In genomic region chr2:135812907-135813511, GRCh38 we compare ENCODE assay signal across 21 cellular contexts. TPM values are rescaled to one million over a fixed set of nuclear protein-coding genes. Genes with fewer than 3 reads are reported as not detected.
DNase-seq lines count a peak whose midpoint lies in the region; ATAC-seq, FAIRE-seq and TF ChIP-seq lines count a peak whose summit lies in the region.
"Had no signal": no experiment of that assay in that cellular context is flagged by ENCODE, and none has a peak within 500 bp of the region (broad histone marks: within the 10 kb centered on the region; RNA-seq: fewer than 3 reads in every experiment).

No MANE protein-coding gene starts in this region.

- H3K4me1 ChIP-seq in A549 (no peaks in the 10 kb centered on the region), HEK293 (ENCODE audit: control insufficient read depth, insufficient read depth, low read length) (no peaks in the 10 kb centered on the region), GM12878 (ENCODE audit: control insufficient read depth, insufficient read depth, low read length) (no peaks in the 10 kb centered on the region), small intestine (ENCODE audit: control insufficient read depth in 2 of 2, insufficient read depth in 1 of 2, low read depth in 1 of 2, low read length in 1 of 2) (no peaks in the 10 kb centered on the region), esophagus squamous epithelium (no peaks in the 10 kb centered on the region)
- H3K4me1 ChIP-seq: HAP-1 had no signal

- DNase-seq in A549 (ENCODE audit: low read depth in 1 of 2, low spot score in 1 of 2) (no peak), GM12878 (ENCODE audit: low read depth, low spot score) (no peak), small intestine (no peak), esophagus squamous epithelium (lab: John Stamatoyannopoulos, UW) (no peak)
- DNase-seq in stimulated activated effector memory CD8-positive, alpha-beta T cell treated with anti-CD3 and anti-CD28 coated beads, Interleukin-12 subunit alpha, Interleukin-12 subunit beta, amount 100 ng/mL, for 72 hours (ENCODE audit: low spot score in 2 of 2): no peak
- DNase-seq: 8988T; C1 segment of cervical spinal cord; Calu3; CD4-positive, alpha-beta memory T cell; COR-L47; DMS53; DMS79 treated with DMSO at 0.1 percent for 48 hours; GF-D8; GOT3 had no signal

- H3K9me3 ChIP-seq in A549 (no peaks in the 10 kb centered on the region), HEK293 (ENCODE audit: control insufficient read depth, insufficient read depth, low read depth, low read length) (no peaks in the 10 kb centered on the region), GM12878 (replicated peaks; ENCODE audit: control insufficient read depth, insufficient read depth, low read length) (no peaks in the 10 kb centered on the region; the same call in 2 of the 3 replicates), small intestine (ENCODE audit: control insufficient read depth, low read depth) (no peaks in the 10 kb centered on the region), esophagus squamous epithelium (no peaks in the 10 kb centered on the region)
- H3K9me3 ChIP-seq: HAP-1 had no signal

- 11% methylated on average over 2 of the region's 2 CpGs for whole genome bisulfite sequencing in A549 (ENCODE audit: missing lambda C conversion rate)
- WGBS in GM12878 (ENCODE audit: insufficient coverage, insufficient replicate concordance, low lambda C conversion rate, missing lambda C conversion rate): 68% methylated on average over 2 of the region's 2 CpGs
- 77 to 82% (median 78%) methylated on average over 2 of the region's 2 CpGs for WGBS in small intestine, 3 donors
- 38 to 51% methylated on average over 2 of the region's 2 CpGs for WGBS in esophagus squamous epithelium, 2 donors

- peaks cover 16% of the 10 kb centered on the region for H3K4me1 Mint-ChIP-seq in stimulated activated effector memory CD8-positive, alpha-beta T cell treated with anti-CD3 and anti-CD28 coated beads, Interleukin-12 subunit alpha, Interleukin-12 subunit beta, amount 100 ng/mL, for 72 hours
- H3K4me1 Mint-ChIP-seq: CD4-positive, alpha-beta memory T cell had no signal

- in situ Hi-C loops in GM12878 (cut with MboI): no loop called here

- no peaks in the 10 kb centered on the region for H3K9me3 Mint-ChIP-seq in stimulated activated effector memory CD8-positive, alpha-beta T cell treated with anti-CD3 and anti-CD28 coated beads, Interleukin-12 subunit alpha, Interleukin-12 subunit beta, amount 100 ng/mL, for 72 hours

- H3K4me3 Mint-ChIP-seq in stimulated activated effector memory CD8-positive, alpha-beta T cell treated with anti-CD3 and anti-CD28 coated beads, Interleukin-12 subunit alpha, Interleukin-12 subunit beta, amount 100 ng/mL, for 72 hours: no peak overlapping the region
- H3K4me3 Mint-ChIP-seq: CD4-positive, alpha-beta memory T cell had no signal

- TF ChIP-seq POLR2A in A549 (IDR thresholded peaks at IDR 0.05; ENCODE audit: low read length) (no peak), GM12878 (IDR thresholded peaks at IDR 0.05; ENCODE audit: low read depth, low read length) (no peak), esophagus squamous epithelium (IDR thresholded peaks at IDR 0.05) (no peak)

- H3K27me3 ChIP-seq in GM12878 (replicated peaks in 1 of 2; ENCODE audit: control insufficient read depth in 2 of 2, insufficient read depth in 2 of 2, low read length in 1 of 2) (no peaks in the 10 kb centered on the region), small intestine (ENCODE audit: control insufficient read depth in 2 of 2, insufficient read depth in 2 of 2, low read length in 2 of 2) (no peaks in the 10 kb centered on the region), esophagus squamous epithelium (no peaks in the 10 kb centered on the region)

- H3K79me2 ChIP-seq in GM12878 (ENCODE audit: control insufficient read depth, insufficient read depth, low read length): no peaks in the 10 kb centered on the region

- TF ChIP-seq RAD21 in A549 (conservative IDR thresholded peaks at IDR 0.05 in 1 of 2, IDR thresholded peaks at IDR 0.05 in 1 of 2) (no peak), GM12878 (IDR thresholded peaks at IDR 0.05; ENCODE audit: insufficient read depth, low read depth, low read length) (no peak)

- TF ChIP-seq EP300 in A549 (IDR thresholded peaks at IDR 0.05) (no peak), GM12878 (IDR thresholded peaks at IDR 0.05; ENCODE audit: borderline replicate concordance in 1 of 2, control insufficient read depth in 1 of 2, low read depth in 2 of 2, low read length in 2 of 2) (no peak)

- H2AFZ ChIP-seq in GM12878 (ENCODE audit: control insufficient read depth, low read depth, low read length): no peak overlapping the region

- H3K36me3 Mint-ChIP-seq in stimulated activated effector memory CD8-positive, alpha-beta T cell treated with anti-CD3 and anti-CD28 coated beads, Interleukin-12 subunit alpha, Interleukin-12 subunit beta, amount 100 ng/mL, for 72 hours: no peaks in the 10 kb centered on the region
- H3K36me3 Mint-ChIP-seq: CD4-positive, alpha-beta memory T cell had no signal

- no peak overlapping the region for H3K27ac ChIP-seq in A549
- no peak overlapping the region for H3K27ac ChIP-seq in HEK293 (ENCODE audit: extremely low read depth, low read depth, low read length)
- H3K27ac ChIP-seq in GM12878 (ENCODE audit: control insufficient read depth, insufficient read depth): no peak overlapping the region
- H3K27ac ChIP-seq in small intestine (ENCODE audit: low read depth in 1 of 2, low read length in 1 of 2): no peak overlapping the region
- H3K27ac ChIP-seq in esophagus squamous epithelium: no peak overlapping the region

- no peaks in the 10 kb centered on the region for H4K20me1 ChIP-seq in GM12878 (ENCODE audit: control insufficient read depth, insufficient read depth)

- FAIRE-seq in A549 (lab: Jason Lieb, UNC) (no peak), GM12878 (lab: Jason Lieb, UNC) (peak; percentile 13), small intestine (lab: Jason Lieb, UNC) (peak; percentile 30)
- FAIRE-seq: GM19239, H54 had no signal

- no peak overlapping the region for H3K4me3 ChIP-seq in A549
- H3K4me3 ChIP-seq in HEK293 (ENCODE audit: low read depth, low read length): no peak overlapping the region
- H3K4me3 ChIP-seq in GM12878: no peak overlapping the region
- H3K4me3 ChIP-seq in small intestine (ENCODE audit: low read depth in 1 of 2, low read length in 2 of 2): no peak overlapping the region
- no peak overlapping the region for H3K4me3 ChIP-seq in esophagus squamous epithelium
- H3K4me3 ChIP-seq: HAP-1 had no signal

- TF ChIP-seq CTCF in A549 (IDR thresholded peaks at IDR 0.05) (no peak), HEK293 (tag by site-specific recombination; IDR thresholded peaks at IDR 0.05) (no peak), GM12878 (IDR thresholded peaks at IDR 0.05 in 2 of 3, conservative IDR thresholded peaks at IDR 0.05 in 1 of 3; ENCODE audit: control insufficient read depth in 2 of 3, extremely low read depth in 1 of 3, insufficient read depth in 1 of 3, low read depth in 3 of 3, low read length in 3 of 3) (no peak), esophagus squamous epithelium (IDR thresholded peaks at IDR 0.05) (no peak)

- no peak overlapping the region for H3K9ac ChIP-seq in GM12878 (ENCODE audit: control insufficient read depth, insufficient read depth, low read length)

- H3K36me3 ChIP-seq in HEK293 (ENCODE audit: control insufficient read depth in 2 of 2, insufficient read depth in 1 of 2, low read length in 2 of 2): no peaks in the 10 kb centered on the region
- no peaks in the 10 kb centered on the region for H3K36me3 ChIP-seq in GM12878 (ENCODE audit: control insufficient read depth in 2 of 2, insufficient read depth in 2 of 2, low read length in 1 of 2)
- H3K36me3 ChIP-seq in small intestine (ENCODE audit: control insufficient read depth in 2 of 2, insufficient read depth in 2 of 2, low read length in 2 of 2): peaks cover 0 to 9% of the 10 kb centered on the region in 2 donors
- no peaks in the 10 kb centered on the region for H3K36me3 ChIP-seq in esophagus squamous epithelium
- H3K36me3 ChIP-seq: HAP-1 had no signal

- intact Hi-C loops in GM12878 (cut with micrococcal nuclease; ENCODE audit: unreplicated experiment): no loop called here
- intact Hi-C loops in esophagus squamous epithelium (cut with DNase I): no loop called here

- BruUV-seq in GM12878 (replicated peaks; lab: Mats Ljungman, UMichigan): no TSS peak

- SMC1A ChIA-PET in GM12878 (lab: Charles Lee; ENCODE audit: uncharacterized antibody, unreplicated experiment): interaction anchor here (1.1 to 1.2 kb wide), 2 partner anchors 8 to 572 kb away, joined by 3 read pairs; no protein-coding TSS in a partner anchor

- RAD21 ChIA-PET in GM12878 (lab: Charles Lee; ENCODE audit: unreplicated experiment): no interaction called here

- H3K4me2 ChIP-seq in A549: no peak overlapping the region
- H3K4me2 ChIP-seq in GM12878 (ENCODE audit: control insufficient read depth, insufficient read depth): no peak overlapping the region

- CTCF ChIA-PET in A549 (lab: Yijun Ruan, JAX): no interaction called here
- CTCF ChIA-PET in HEK293 (lab: Yijun Ruan, JAX): interaction anchor here (0.7 to 2.5 kb wide), 2 partner anchors 16 to 564 kb away, joined by 3 to 11 read pairs; no protein-coding TSS in a partner anchor
- CTCF ChIA-PET in GM12878 (lab: Yijun Ruan, JAX): interaction anchor here (2.9 kb wide), 1 partner anchor 16 kb away, joined by 19 read pairs; no protein-coding TSS in a partner anchor

- no peak overlapping the region for H3K27ac Mint-ChIP-seq in stimulated activated effector memory CD8-positive, alpha-beta T cell treated with anti-CD3 and anti-CD28 coated beads, Interleukin-12 subunit alpha, Interleukin-12 subunit beta, amount 100 ng/mL, for 72 hours

- POLR2A ChIA-PET in A549 (lab: Yijun Ruan, JAX): no interaction called here
- POLR2A ChIA-PET in HEK293 (lab: Yijun Ruan, JAX): no interaction called here
- POLR2A ChIA-PET in GM12878 (lab: Charles Lee): no interaction called here

- ATAC-seq in A549: no peak
- no peak for ATAC-seq in GM12878
- ATAC-seq in stimulated activated effector memory CD8-positive, alpha-beta T cell treated with anti-CD3 and anti-CD28 coated beads, Interleukin-12 subunit alpha, Interleukin-12 subunit beta, amount 100 ng/mL, for 72 hours: no peak
- no peak for ATAC-seq in HG02840 (IDR thresholded peaks at IDR 0.05; ENCODE audit: low FRiP score, unreplicated experiment)

RNA-seq across cellular contexts. Expression of gene LCT, which starts 24.0 kb away (rescaled TPM):
- polyA plus RNA-seq in A549 (2011; rRNA removed) (0.03 and 0.04 TPM in 2 replicates), A549 (2017; fragmentation: RNase III; extraction: RNeasy Plus Mini Kit Qiagen cat#74134 plus additional on column Dnase treatment) (0.01 to 0.05 TPM (median 0.04 TPM) in 3 replicates), GM12878 (2011; rRNA removed) (0.04 and 0.07 TPM in 2 replicates), GM12878 (2014; fragmentation: Illumina TruSeq; extraction: Trizol) (0.04 and 0.05 TPM in 2 replicates), GM12878 (2014; fragmentation: Nextera tagmentation; extraction: Ambion mirVana) (under 1 TPM in 1 of 2 experiments, not detected in 1; 0.02 TPM), GM12878 (2014; rRNA removed) (0.05 and 0.09 TPM in 2 replicates), GM12878 (2016; fragmentation: Nextera tagmentation; extraction: Ambion mirVana) (not detected), small intestine (100 to 1,000 TPM in 1 of 3 donors, 10 to 100 TPM in 2; 37.0 to 332 (median 100.0) TPM)
- 0.05 and 0.07 TPM in 2 replicates for polyA plus RNA-seq in A549 (2012; cell fraction: cytosol; rRNA removed)
- 0.07 and 0.10 TPM in 2 replicates for polyA plus RNA-seq in A549 (2012; cell fraction: nucleus; rRNA removed)
- polyA minus RNA-seq in A549 (2011; rRNA and poly(A)+ RNA removed): 0.41 and 0.44 TPM in 2 replicates
- total RNA-seq in GM12878 (2013; cell fraction: nucleolus; rRNA removed): 0.24 and 0.46 TPM in 2 replicates
- total RNA-seq in GM12878 (2014; rRNA removed) (0.05 and 0.06 TPM in 2 replicates), GM12878 (2014; rRNA removed; fragmentation: Illumina TruSeq; extraction: Trizol) (0.09 and 0.14 TPM in 2 replicates), GM12878 (2021) (0.08 and 0.11 TPM in 2 replicates), esophagus squamous epithelium (under 1 TPM in 1 of 4 donors, not detected in 3; under 0.01 TPM)
- not detected for polyA plus RNA-seq in GM12878 (2011; ENCODE audit: low read depth)
- 0.03 and 0.07 TPM in 2 replicates for polyA plus RNA-seq in GM12878 (2011; cell fraction: cytosol; rRNA removed)
- polyA plus RNA-seq in GM12878 (2011; cell fraction: nucleus; rRNA removed): 0.15 and 0.16 TPM in 2 replicates
- polyA plus RNA-seq in GM12878 (2012): 0.01 TPM in 1 of 2 replicates, not detected in the other
- polyA minus RNA-seq in GM12878 (2011; rRNA and poly(A)+ RNA removed): 0.22 and 0.46 TPM in 2 replicates
- not detected in 2 replicates for polyA minus RNA-seq in GM12878 (2011; cell fraction: cytosol; rRNA and poly(A)+ RNA removed)
- 0.36 and 0.86 TPM in 2 replicates for polyA minus RNA-seq in GM12878 (2011; cell fraction: nucleus; rRNA and poly(A)+ RNA removed)
- total RNA-seq: G401 had no signal
- polyA plus RNA-seq: BJ; CD4-positive, alpha-beta memory T cell had no signal

Comparison
In these comparisons a context has a peak if more than half of its experiments do, and no peak if none do; other contexts are left out.
1. RNA of gene LCT, which starts 24.0 kb away (polyA plus RNA-seq): 37.0 to 332 TPM in small intestine; 0.01 to 0.10 TPM in A549 and 0.01 to 0.16 TPM in GM12878; every median in the first group is over 10 times any median in the second.